Comparison of ENCODE assay signal across 1 cellular context in the genomic region with DNA sequence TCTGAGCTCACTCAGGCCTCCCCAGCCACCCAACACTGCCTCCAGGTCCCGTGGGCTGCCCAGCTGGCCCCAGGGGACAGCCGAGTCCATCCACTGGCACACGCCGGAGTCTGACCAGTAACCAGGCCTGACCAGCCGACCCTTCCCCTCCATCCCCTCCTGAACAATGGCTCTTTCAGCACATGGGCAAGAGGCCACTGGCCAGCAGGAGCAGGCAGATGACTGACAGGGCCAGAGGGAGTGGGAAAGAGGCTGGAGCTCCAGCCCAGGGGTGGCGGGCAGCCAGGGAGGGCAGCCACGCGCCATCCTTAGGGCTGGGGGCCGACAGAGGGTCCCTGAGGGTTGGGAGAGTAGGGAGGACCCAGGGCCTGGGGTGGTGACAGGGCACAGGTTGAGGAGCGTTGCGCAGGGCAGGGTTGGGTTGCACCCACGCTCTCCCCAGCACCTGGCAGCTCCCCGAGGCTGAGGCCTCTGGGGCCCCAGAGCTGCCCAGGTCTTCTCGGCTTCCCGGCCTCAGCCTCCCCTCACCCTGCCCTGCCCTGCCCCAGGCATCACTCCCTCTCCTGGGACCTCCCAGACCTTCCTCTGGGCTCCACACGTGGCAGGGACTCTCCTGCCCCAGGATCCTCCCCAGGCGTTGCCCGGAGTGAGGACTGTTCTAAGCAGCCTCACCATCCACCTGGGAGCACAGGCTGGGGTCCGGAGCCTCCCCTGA.
TF ChIP-seq lines count a peak whose summit lies in the region.

No MANE protein-coding gene starts in this region.

TF ChIP-seq in HepG2, 621 proteins besides CTCF, POLR2A, EP300 and RAD21 (continued from another document and continues in another):
- TF ChIP-seq, protein P1, sequence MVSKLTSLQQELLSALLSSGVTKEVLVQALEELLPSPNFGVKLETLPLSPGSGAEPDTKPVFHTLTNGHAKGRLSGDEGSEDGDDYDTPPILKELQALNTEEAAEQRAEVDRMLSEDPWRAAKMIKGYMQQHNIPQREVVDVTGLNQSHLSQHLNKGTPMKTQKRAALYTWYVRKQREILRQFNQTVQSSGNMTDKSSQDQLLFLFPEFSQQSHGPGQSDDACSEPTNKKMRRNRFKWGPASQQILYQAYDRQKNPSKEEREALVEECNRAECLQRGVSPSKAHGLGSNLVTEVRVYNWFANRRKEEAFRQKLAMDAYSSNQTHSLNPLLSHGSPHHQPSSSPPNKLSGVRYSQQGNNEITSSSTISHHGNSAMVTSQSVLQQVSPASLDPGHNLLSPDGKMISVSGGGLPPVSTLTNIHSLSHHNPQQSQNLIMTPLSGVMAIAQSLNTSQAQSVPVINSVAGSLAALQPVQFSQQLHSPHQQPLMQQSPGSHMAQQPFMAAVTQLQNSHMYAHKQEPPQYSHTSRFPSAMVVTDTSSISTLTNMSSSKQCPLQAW (CRISPR knock-in tag; IDR thresholded peaks at IDR 0.05): no peak
- no peak for TF ChIP-seq SMAD9 (CRISPR knock-in tag; IDR thresholded peaks at IDR 0.05)
- TF ChIP-seq, protein P2, sequence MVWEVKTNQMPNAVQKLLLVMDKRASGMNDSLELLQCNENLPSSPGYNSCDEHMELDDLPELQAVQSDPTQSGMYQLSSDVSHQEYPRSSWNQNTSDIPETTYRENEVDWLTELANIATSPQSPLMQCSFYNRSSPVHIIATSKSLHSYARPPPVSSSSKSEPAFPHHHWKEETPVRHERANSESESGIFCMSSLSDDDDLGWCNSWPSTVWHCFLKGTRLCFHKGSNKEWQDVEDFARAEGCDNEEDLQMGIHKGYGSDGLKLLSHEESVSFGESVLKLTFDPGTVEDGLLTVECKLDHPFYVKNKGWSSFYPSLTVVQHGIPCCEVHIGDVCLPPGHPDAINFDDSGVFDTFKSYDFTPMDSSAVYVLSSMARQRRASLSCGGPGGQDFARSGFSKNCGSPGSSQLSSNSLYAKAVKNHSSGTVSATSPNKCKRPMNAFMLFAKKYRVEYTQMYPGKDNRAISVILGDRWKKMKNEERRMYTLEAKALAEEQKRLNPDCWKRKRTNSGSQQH (CRISPR knock-in tag; IDR thresholded peaks at IDR 0.05; ENCODE audit: low read depth): no peak
- no peak for TF ChIP-seq ZBTB20 (CRISPR knock-in tag; IDR thresholded peaks at IDR 0.05; ENCODE audit: borderline replicate concordance, low read depth)
- TF ChIP-seq RFX3 (CRISPR knock-in tag; IDR thresholded peaks at IDR 0.05): no peak
- peak; percentile 53; the same call in 1 of the 2 replicates for TF ChIP-seq NRL (CRISPR knock-in tag; IDR thresholded peaks at IDR 0.05; ENCODE audit: borderline replicate concordance)
- no peak for TF ChIP-seq ZNF441 (CRISPR knock-in tag; IDR thresholded peaks at IDR 0.05; ENCODE audit: borderline replicate concordance)
- TF ChIP-seq ZFX (CRISPR knock-in tag; IDR thresholded peaks at IDR 0.05; ENCODE audit: low read depth): peak; percentile 52; the same call in 1 of the 2 replicates
- no peak for TF ChIP-seq BRCA1 (CRISPR knock-in tag; IDR thresholded peaks at IDR 0.05)
- TF ChIP-seq MEIS1 (CRISPR knock-in tag; IDR thresholded peaks at IDR 0.05; ENCODE audit: borderline replicate concordance): no peak
- TF ChIP-seq SAP130 (CRISPR knock-in tag; IDR thresholded peaks at IDR 0.05; ENCODE audit: low read depth): 0 out of 2 replicates have a peak, but pooled peaks have one; percentile 14
- no peak for TF ChIP-seq ZNF780A (CRISPR knock-in tag; IDR thresholded peaks at IDR 0.05)
- peak; percentile 46; the same call in 1 of the 2 replicates for TF ChIP-seq RXRA (CRISPR knock-in tag; IDR thresholded peaks at IDR 0.05)
- TF ChIP-seq, protein P3, sequence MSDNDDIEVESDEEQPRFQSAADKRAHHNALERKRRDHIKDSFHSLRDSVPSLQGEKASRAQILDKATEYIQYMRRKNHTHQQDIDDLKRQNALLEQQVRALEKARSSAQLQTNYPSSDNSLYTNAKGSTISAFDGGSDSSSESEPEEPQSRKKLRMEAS (IDR thresholded peaks at IDR 0.05): 0 out of 2 replicates have a peak, but pooled peaks have one; percentile 28
- no peak for TF ChIP-seq ZNF670 (CRISPR knock-in tag; IDR thresholded peaks at IDR 0.05; ENCODE audit: borderline replicate concordance)
- no peak for TF ChIP-seq ZEB1 (IDR thresholded peaks at IDR 0.05; ENCODE audit: insufficient replicate concordance, low read depth)
- TF ChIP-seq, protein P4, sequence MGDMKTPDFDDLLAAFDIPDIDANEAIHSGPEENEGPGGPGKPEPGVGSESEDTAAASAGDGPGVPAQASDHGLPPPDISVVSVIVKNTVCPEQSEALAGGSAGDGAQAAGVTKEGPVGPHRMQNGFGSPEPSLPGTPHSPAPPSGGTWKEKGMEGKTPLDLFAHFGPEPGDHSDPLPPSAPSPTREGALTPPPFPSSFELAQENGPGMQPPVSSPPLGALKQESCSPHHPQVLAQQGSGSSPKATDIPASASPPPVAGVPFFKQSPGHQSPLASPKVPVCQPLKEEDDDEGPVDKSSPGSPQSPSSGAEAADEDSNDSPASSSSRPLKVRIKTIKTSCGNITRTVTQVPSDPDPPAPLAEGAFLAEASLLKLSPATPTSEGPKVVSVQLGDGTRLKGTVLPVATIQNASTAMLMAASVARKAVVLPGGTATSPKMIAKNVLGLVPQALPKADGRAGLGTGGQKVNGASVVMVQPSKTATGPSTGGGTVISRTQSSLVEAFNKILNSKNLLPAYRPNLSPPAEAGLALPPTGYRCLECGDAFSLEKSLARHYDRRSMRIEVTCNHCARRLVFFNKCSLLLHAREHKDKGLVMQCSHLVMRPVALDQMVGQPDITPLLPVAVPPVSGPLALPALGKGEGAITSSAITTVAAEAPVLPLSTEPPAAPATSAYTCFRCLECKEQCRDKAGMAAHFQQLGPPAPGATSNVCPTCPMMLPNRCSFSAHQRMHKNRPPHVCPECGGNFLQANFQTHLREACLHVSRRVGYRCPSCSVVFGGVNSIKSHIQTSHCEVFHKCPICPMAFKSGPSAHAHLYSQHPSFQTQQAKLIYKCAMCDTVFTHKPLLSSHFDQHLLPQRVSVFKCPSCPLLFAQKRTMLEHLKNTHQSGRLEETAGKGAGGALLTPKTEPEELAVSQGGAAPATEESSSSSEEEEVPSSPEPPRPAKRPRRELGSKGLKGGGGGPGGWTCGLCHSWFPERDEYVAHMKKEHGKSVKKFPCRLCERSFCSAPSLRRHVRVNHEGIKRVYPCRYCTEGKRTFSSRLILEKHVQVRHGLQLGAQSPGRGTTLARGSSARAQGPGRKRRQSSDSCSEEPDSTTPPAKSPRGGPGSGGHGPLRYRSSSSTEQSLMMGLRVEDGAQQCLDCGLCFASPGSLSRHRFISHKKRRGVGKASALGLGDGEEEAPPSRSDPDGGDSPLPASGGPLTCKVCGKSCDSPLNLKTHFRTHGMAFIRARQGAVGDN (CRISPR knock-in tag; IDR thresholded peaks at IDR 0.05): peak; percentile 40
- no peak for TF ChIP-seq ZNF136 (CRISPR knock-in tag; IDR thresholded peaks at IDR 0.05; ENCODE audit: low read depth)
- TF ChIP-seq, protein P5, sequence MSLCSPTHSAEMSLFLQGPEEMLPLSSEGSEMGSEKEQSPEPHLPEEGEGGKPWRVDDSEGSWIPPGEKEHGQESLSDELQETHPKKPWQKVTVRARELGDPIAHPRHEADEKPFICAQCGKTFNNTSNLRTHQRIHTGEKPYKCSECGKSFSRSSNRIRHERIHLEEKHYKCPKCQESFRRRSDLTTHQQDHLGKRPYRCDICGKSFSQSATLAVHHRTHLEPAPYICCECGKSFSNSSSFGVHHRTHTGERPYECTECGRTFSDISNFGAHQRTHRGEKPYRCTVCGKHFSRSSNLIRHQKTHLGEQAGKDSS (CRISPR knock-in tag; IDR thresholded peaks at IDR 0.05; ENCODE audit: borderline replicate concordance, low read depth): peak; percentile 43; the same call in 1 of the 2 replicates
- TF ChIP-seq PHF20 (CRISPR knock-in tag; IDR thresholded peaks at IDR 0.05): no peak
- no peak for TF ChIP-seq MXD4 (CRISPR knock-in tag; IDR thresholded peaks at IDR 0.05)
- TF ChIP-seq ZFP37 (CRISPR knock-in tag; IDR thresholded peaks at IDR 0.05; ENCODE audit: borderline replicate concordance): no peak
- TF ChIP-seq ZNF572 (CRISPR knock-in tag; IDR thresholded peaks at IDR 0.05): no peak
- no peak for TF ChIP-seq KLF16 (CRISPR knock-in tag; IDR thresholded peaks at IDR 0.05)
- no peak for TF ChIP-seq SOX5 (CRISPR knock-in tag; IDR thresholded peaks at IDR 0.05; ENCODE audit: borderline replicate concordance)
- TF ChIP-seq ERF (CRISPR knock-in tag; IDR thresholded peaks at IDR 0.05): no peak
- TF ChIP-seq, protein P6, sequence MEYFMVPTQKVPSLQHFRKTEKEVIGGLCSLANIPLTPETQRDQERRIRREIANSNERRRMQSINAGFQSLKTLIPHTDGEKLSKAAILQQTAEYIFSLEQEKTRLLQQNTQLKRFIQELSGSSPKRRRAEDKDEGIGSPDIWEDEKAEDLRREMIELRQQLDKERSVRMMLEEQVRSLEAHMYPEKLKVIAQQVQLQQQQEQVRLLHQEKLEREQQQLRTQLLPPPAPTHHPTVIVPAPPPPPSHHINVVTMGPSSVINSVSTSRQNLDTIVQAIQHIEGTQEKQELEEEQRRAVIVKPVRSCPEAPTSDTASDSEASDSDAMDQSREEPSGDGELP (IDR thresholded peaks at IDR 0.05; ENCODE audit: borderline replicate concordance, low read depth): peak; percentile 25; the same call in 1 of the 2 replicates
- TF ChIP-seq POLR2G (IDR thresholded peaks at IDR 0.05; ENCODE audit: low read depth, low read length): no peak
- TF ChIP-seq ZMYM3 (CRISPR knock-in tag; IDR thresholded peaks at IDR 0.05): no peak
- TF ChIP-seq, protein P7, sequence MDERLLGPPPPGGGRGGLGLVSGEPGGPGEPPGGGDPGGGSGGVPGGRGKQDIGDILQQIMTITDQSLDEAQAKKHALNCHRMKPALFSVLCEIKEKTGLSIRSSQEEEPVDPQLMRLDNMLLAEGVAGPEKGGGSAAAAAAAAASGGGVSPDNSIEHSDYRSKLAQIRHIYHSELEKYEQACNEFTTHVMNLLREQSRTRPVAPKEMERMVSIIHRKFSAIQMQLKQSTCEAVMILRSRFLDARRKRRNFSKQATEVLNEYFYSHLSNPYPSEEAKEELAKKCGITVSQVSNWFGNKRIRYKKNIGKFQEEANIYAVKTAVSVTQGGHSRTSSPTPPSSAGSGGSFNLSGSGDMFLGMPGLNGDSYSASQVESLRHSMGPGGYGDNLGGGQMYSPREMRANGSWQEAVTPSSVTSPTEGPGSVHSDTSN (CRISPR knock-in tag; IDR thresholded peaks at IDR 0.05): peak; percentile 77
- no peak for TF ChIP-seq ZSCAN22 (CRISPR knock-in tag; IDR thresholded peaks at IDR 0.05)
- TF ChIP-seq, protein P8, sequence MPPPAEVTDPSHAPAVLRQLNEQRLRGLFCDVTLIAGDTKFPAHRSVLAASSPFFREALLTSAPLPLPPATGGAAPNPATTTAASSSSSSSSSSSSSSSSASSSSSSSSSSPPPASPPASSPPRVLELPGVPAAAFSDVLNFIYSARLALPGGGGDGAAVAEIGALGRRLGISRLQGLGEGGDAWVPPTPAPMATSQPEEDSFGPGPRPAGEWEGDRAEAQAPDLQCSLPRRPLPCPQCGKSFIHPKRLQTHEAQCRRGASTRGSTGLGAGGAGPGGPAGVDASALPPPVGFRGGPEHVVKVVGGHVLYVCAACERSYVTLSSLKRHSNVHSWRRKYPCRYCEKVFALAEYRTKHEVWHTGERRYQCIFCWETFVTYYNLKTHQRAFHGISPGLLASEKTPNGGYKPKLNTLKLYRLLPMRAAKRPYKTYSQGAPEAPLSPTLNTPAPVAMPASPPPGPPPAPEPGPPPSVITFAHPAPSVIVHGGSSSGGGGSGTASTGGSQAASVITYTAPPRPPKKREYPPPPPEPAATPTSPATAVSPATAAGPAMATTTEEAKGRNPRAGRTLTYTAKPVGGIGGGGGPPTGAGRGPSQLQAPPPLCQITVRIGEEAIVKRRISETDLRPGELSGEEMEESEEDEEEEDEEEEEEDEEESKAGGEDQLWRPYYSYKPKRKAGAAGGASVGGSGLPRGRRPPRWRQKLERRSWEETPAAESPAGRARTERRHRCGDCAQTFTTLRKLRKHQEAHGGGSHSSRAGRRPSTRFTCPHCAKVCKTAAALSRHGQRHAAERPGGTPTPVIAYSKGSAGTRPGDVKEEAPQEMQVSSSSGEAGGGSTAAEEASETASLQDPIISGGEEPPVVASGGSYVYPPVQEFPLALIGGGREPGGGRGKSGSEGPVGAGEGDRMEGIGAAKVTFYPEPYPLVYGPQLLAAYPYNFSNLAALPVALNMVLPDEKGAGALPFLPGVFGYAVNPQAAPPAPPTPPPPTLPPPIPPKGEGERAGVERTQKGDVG (CRISPR knock-in tag; IDR thresholded peaks at IDR 0.05; ENCODE audit: borderline replicate concordance): no peak
- TF ChIP-seq, protein P9, sequence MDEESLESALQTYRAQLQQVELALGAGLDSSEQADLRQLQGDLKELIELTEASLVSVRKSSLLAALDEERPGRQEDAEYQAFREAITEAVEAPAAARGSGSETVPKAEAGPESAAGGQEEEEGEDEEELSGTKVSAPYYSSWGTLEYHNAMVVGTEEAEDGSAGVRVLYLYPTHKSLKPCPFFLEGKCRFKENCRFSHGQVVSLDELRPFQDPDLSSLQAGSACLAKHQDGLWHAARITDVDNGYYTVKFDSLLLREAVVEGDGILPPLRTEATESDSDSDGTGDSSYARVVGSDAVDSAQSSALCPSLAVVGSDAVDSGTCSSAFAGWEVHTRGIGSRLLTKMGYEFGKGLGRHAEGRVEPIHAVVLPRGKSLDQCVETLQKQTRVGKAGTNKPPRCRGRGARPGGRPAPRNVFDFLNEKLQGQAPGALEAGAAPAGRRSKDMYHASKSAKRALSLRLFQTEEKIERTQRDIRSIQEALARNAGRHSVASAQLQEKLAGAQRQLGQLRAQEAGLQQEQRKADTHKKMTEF (CRISPR knock-in tag; IDR thresholded peaks at IDR 0.05): no peak
- TF ChIP-seq, protein P10, sequence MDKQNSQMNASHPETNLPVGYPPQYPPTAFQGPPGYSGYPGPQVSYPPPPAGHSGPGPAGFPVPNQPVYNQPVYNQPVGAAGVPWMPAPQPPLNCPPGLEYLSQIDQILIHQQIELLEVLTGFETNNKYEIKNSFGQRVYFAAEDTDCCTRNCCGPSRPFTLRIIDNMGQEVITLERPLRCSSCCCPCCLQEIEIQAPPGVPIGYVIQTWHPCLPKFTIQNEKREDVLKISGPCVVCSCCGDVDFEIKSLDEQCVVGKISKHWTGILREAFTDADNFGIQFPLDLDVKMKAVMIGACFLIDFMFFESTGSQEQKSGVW (CRISPR knock-in tag; IDR thresholded peaks at IDR 0.05; ENCODE audit: borderline replicate concordance): no peak
- TF ChIP-seq XRCC5 (optimal IDR thresholded peaks at IDR 0.05; ENCODE audit: low read length): no peak
- no peak for TF ChIP-seq CREB1 (IDR thresholded peaks at IDR 0.05)
- TF ChIP-seq CREB1 (CRISPR knock-in tag; IDR thresholded peaks at IDR 0.05): no peak
- TF ChIP-seq, protein P11, sequence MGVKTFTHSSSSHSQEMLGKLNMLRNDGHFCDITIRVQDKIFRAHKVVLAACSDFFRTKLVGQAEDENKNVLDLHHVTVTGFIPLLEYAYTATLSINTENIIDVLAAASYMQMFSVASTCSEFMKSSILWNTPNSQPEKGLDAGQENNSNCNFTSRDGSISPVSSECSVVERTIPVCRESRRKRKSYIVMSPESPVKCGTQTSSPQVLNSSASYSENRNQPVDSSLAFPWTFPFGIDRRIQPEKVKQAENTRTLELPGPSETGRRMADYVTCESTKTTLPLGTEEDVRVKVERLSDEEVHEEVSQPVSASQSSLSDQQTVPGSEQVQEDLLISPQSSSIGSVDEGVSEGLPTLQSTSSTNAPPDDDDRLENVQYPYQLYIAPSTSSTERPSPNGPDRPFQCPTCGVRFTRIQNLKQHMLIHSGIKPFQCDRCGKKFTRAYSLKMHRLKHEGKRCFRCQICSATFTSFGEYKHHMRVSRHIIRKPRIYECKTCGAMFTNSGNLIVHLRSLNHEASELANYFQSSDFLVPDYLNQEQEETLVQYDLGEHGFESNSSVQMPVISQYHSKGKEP (CRISPR knock-in tag; IDR thresholded peaks at IDR 0.05): no peak
